ENCODE assay signal across 8 cellular contexts in genomic region chr11:62792193-62792575, GRCh38. TPM values are rescaled to one million over a fixed set of nuclear protein-coding genes. Genes with fewer than 3 reads are reported as not detected.
DNase-seq lines count a peak whose midpoint lies in the region; ATAC-seq and TF ChIP-seq lines count a peak whose summit lies in the region.

No MANE protein-coding gene starts in this region.

- no peak for TF ChIP-seq CTCF in CD8-positive, alpha-beta T cell (IDR thresholded peaks at IDR 0.05)

- H3K27me3 ChIP-seq in CD8-positive, alpha-beta T cell (ENCODE audit: insufficient read depth, low read length), result no peaks in the 10 kb centered on the region
- no peaks in the 10 kb centered on the region for H3K27me3 ChIP-seq in muscle layer of duodenum (ENCODE audit: low read depth, low read length)

- no peaks in the 10 kb centered on the region for H3K27me3 Mint-ChIP-seq in CD8-positive, alpha-beta T cell (ENCODE audit: low read depth)
- H3K27me3 Mint-ChIP-seq in dendritic cell treated with granulocyte-macrophage colony-stimulating factor and Interleukin-4, amounts not matched to agents 40 ng/mL and 50 ng/mL, for 4 days, result no peaks in the 10 kb centered on the region

- no peaks in the 10 kb centered on the region for H3K9me3 ChIP-seq in CD8-positive, alpha-beta T cell (ENCODE audit: low read length)
- no peaks in the 10 kb centered on the region for H3K9me3 ChIP-seq in muscle layer of duodenum (ENCODE audit: control insufficient read depth in 1 of 2, low read length in 2 of 2)

- peak in 1 of 7 experiments; percentile 22 for DNase-seq in CD8-positive, alpha-beta T cell
- DNase-seq in M059J (ENCODE audit: low read depth) (peak; percentile 24), NOMO-1 treated with DMSO at 0.1 percent for 48 hours (lab: John Stamatoyannopoulos, UW; ENCODE audit: unreplicated experiment) (no peak), medulla oblongata (ENCODE audit: extremely low spot score) (no peak)
- DNase-seq in activated CD4-positive, alpha-beta T cell treated with anti-CD3 and anti-CD28 coated beads, Interleukin-2, amount 50 U/mL, for 1 hour, result no peak

- H3K4me3 ChIP-seq in CD8-positive, alpha-beta T cell (ENCODE audit: low read depth, low read length), result peak overlapping the region; percentile 86
- peak overlapping the region; percentile 78 to 94 for H3K4me3 ChIP-seq in muscle layer of duodenum (ENCODE audit: low read depth in 1 of 2, low read length in 2 of 2)

- peaks cover 48% of the 10 kb centered on the region for H3K4me1 Mint-ChIP-seq in CD8-positive, alpha-beta T cell (ENCODE audit: low read depth)
- H3K4me1 Mint-ChIP-seq in dendritic cell treated with granulocyte-macrophage colony-stimulating factor and Interleukin-4, amounts not matched to agents 40 ng/mL and 50 ng/mL, for 4 days (ENCODE audit: low read depth), result peaks cover 53% of the 10 kb centered on the region

- peak overlapping the region; percentile 91 for H3K27ac Mint-ChIP-seq in CD8-positive, alpha-beta T cell
- H3K27ac Mint-ChIP-seq in dendritic cell treated with granulocyte-macrophage colony-stimulating factor and Interleukin-4, amounts not matched to agents 40 ng/mL and 50 ng/mL, for 4 days, result peak overlapping the region; percentile 89

- peak overlapping the region; percentile 76 for H3K27ac ChIP-seq in CD8-positive, alpha-beta T cell (ENCODE audit: low read depth, low read length)
- H3K27ac ChIP-seq in muscle layer of duodenum (ENCODE audit: low read length), result peak overlapping the region; percentile 53

- peak overlapping the region; percentile 87 for H3K4me3 Mint-ChIP-seq in CD8-positive, alpha-beta T cell
- peak overlapping the region; percentile 86 for H3K4me3 Mint-ChIP-seq in dendritic cell treated with granulocyte-macrophage colony-stimulating factor and Interleukin-4, amounts not matched to agents 40 ng/mL and 50 ng/mL, for 4 days

- peaks cover 70% of the 10 kb centered on the region for H3K36me3 Mint-ChIP-seq in CD8-positive, alpha-beta T cell
- H3K36me3 Mint-ChIP-seq in dendritic cell treated with granulocyte-macrophage colony-stimulating factor and Interleukin-4, amounts not matched to agents 40 ng/mL and 50 ng/mL, for 4 days (ENCODE audit: low read depth), result peaks cover 93% of the 10 kb centered on the region

- POLR2A ChIA-PET in CD8-positive, alpha-beta T cell (lab: Charles Lee), result interaction anchor here (0.6 to 10.6 kb wide), 8 partner anchors 14 to 89 kb away, joined by 3 to 165 read pairs (median 4); partner anchors contain the start of genes NXF1, POLR2G, SLC3A2 and WDR74

- CTCF ChIA-PET in CD8-positive, alpha-beta T cell (lab: Charles Lee), result interaction anchor here (1.0 kb wide), 1 partner anchor 11 kb away, joined by 4 read pairs; no protein-coding TSS in a partner anchor

- H3K9me3 Mint-ChIP-seq in CD8-positive, alpha-beta T cell, result no peaks in the 10 kb centered on the region
- no peaks in the 10 kb centered on the region for H3K9me3 Mint-ChIP-seq in dendritic cell treated with granulocyte-macrophage colony-stimulating factor and Interleukin-4, amounts not matched to agents 40 ng/mL and 50 ng/mL, for 4 days

- intact Hi-C loops in CD8-positive, alpha-beta T cell (cut with DNase I, micrococcal nuclease), result loop anchor here (1.0 kb wide), 2 partner anchors 13 to 40 kb away; partner anchors contain the start of genes NXF1 (in 2 of the 2), STX5 (in 1 of the 2) and TEX54 (in 1 of the 2)
- intact Hi-C loops in dendritic cell treated with granulocyte-macrophage colony-stimulating factor and Interleukin-4, amounts not matched to agents 40 ng/mL and 50 ng/mL, for 4 days (cut with micrococcal nuclease), result no loop called here

- peaks cover 52% of the 10 kb centered on the region for H3K36me3 ChIP-seq in CD8-positive, alpha-beta T cell (ENCODE audit: insufficient read depth, low read length)
- peaks cover 42 to 62% of the 10 kb centered on the region in 2 donors for H3K36me3 ChIP-seq in muscle layer of duodenum (ENCODE audit: control insufficient read depth in 1 of 2, insufficient read depth in 2 of 2, low read length in 2 of 2)

- peaks cover 40% of the 10 kb centered on the region for H3K4me1 ChIP-seq in CD8-positive, alpha-beta T cell (ENCODE audit: insufficient read depth, low read length)
- peaks cover 16 to 48% of the 10 kb centered on the region in 2 donors for H3K4me1 ChIP-seq in muscle layer of duodenum (ENCODE audit: control insufficient read depth in 1 of 2, insufficient read depth in 2 of 2, low read length in 2 of 2)

- peak; percentile 3 for ATAC-seq in CD8-positive, alpha-beta T cell
- ATAC-seq in HG02973 (IDR thresholded peaks at IDR 0.05; ENCODE audit: unreplicated experiment), result no peak

RNA-seq across cellular contexts. Expression of gene TMEM223, which starts 0.4 kb away (rescaled TPM):
- 1 to 10 TPM; 6.2 to 6.5 TPM for total RNA-seq in CD8-positive, alpha-beta T cell
- total RNA-seq in M059J (2014; rRNA removed; shearing (Covaris generic)), result 38.7 and 41.7 TPM in 2 replicates

RNA-seq across cellular contexts. Expression of gene TMEM179B, which starts 5.0 kb away (rescaled TPM):
- total RNA-seq in CD8-positive, alpha-beta T cell, result 10 to 100 TPM; 27.5 to 28.4 TPM
- 82.1 and 138 TPM in 2 replicates for total RNA-seq in M059J (2014; rRNA removed; shearing (Covaris generic))

RNA-seq across cellular contexts. Expression of gene NXF1, which starts 13.1 kb away (rescaled TPM):
- 100 to 1,000 TPM; 356 TPM for total RNA-seq in CD8-positive, alpha-beta T cell
- 23.2 and 30.0 TPM in 2 replicates for total RNA-seq in M059J (2014; rRNA removed; shearing (Covaris generic))

RNA-seq across cellular contexts. Expression of gene TAF6L, which starts 21.0 kb away (rescaled TPM):
- 10 to 100 TPM; 10.3 to 13.2 TPM for total RNA-seq in CD8-positive, alpha-beta T cell
- total RNA-seq in M059J (2014; rRNA removed; shearing (Covaris generic)), result 14.5 and 17.3 TPM in 2 replicates

RNA-seq across cellular contexts. Expression of gene POLR2G, which starts 30.8 kb away (rescaled TPM):
- total RNA-seq in CD8-positive, alpha-beta T cell, result 10 to 100 TPM; 51.4 to 55.3 TPM
- 178 and 181 TPM in 2 replicates for total RNA-seq in M059J (2014; rRNA removed; shearing (Covaris generic))

Comparison
In these comparisons a context has a peak if more than half of its experiments do, and no peak if none do; other contexts are left out.
1. RNA of gene NXF1, which starts 13.1 kb away (total RNA-seq): 356 TPM in CD8-positive, alpha-beta T cell; 23.2 to 30.0 TPM in M059J; every median in the first group is over 10 times any median in the second.